In genomic region chr4:173960398-173960797, GRCh38 we compare ENCODE assay signal across 2 cellular contexts.
TF ChIP-seq lines count a peak whose summit lies in the region.

No MANE protein-coding gene starts in this region.

TF ChIP-seq in GM23338, 12 proteins besides CTCF, POLR2A, EP300 and RAD21 (continued from another document):
- TF ChIP-seq, protein P1, sequence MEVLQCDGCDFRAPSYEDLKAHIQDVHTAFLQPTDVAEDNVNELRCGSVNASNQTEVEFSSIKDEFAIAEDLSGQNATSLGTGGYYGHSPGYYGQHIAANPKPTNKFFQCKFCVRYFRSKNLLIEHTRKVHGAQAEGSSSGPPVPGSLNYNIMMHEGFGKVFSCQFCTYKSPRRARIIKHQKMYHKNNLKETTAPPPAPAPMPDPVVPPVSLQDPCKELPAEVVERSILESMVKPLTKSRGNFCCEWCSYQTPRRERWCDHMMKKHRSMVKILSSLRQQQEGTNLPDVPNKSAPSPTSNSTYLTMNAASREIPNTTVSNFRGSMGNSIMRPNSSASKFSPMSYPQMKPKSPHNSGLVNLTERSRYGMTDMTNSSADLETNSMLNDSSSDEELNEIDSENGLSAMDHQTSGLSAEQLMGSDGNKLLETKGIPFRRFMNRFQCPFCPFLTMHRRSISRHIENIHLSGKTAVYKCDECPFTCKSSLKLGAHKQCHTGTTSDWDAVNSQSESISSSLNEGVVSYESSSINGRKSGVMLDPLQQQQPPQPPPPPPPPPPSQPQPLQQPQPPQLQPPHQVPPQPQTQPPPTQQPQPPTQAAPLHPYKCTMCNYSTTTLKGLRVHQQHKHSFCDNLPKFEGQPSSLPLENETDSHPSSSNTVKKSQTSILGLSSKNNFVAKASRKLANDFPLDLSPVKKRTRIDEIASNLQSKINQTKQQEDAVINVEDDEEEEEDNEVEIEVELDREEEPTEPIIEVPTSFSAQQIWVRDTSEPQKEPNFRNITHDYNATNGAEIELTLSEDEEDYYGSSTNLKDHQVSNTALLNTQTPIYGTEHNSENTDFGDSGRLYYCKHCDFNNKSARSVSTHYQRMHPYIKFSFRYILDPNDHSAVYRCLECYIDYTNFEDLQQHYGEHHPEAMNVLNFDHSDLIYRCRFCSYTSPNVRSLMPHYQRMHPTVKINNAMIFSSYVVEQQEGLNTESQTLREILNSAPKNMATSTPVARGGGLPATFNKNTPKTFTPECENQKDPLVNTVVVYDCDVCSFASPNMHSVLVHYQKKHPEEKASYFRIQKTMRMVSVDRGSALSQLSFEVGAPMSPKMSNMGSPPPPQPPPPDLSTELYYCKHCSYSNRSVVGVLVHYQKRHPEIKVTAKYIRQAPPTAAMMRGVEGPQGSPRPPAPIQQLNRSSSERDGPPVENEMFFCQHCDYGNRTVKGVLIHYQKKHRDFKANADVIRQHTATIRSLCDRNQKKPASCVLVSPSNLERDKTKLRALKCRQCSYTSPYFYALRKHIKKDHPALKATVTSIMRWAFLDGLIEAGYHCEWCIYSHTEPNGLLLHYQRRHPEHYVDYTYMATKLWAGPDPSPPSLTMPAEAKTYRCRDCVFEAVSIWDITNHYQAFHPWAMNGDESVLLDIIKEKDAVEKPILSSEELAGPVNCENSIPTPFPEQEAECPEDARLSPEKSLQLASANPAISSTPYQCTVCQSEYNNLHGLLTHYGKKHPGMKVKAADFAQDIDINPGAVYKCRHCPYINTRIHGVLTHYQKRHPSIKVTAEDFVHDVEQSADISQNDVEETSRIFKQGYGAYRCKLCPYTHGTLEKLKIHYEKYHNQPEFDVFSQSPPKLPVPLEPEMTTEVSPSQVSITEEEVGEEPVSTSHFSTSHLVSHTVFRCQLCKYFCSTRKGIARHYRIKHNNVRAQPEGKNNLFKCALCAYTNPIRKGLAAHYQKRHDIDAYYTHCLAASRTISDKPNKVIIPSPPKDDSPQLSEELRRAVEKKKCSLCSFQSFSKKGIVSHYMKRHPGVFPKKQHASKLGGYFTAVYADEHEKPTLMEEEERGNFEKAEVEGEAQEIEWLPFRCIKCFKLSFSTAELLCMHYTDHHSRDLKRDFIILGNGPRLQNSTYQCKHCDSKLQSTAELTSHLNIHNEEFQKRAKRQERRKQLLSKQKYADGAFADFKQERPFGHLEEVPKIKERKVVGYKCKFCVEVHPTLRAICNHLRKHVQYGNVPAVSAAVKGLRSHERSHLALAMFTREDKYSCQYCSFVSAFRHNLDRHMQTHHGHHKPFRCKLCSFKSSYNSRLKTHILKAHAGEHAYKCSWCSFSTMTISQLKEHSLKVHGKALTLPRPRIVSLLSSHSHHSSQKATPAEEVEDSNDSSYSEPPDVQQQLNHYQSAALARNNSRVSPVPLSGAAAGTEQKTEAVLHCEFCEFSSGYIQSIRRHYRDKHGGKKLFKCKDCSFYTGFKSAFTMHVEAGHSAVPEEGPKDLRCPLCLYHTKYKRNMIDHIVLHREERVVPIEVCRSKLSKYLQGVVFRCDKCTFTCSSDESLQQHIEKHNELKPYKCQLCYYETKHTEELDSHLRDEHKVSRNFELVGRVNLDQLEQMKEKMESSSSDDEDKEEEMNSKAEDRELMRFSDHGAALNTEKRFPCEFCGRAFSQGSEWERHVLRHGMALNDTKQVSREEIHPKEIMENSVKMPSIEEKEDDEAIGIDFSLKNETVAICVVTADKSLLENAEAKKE (CRISPR knock-in tag; IDR thresholded peaks at IDR 0.05) = no peak
- no peak for TF ChIP-seq JUNB (IDR thresholded peaks at IDR 0.05; ENCODE audit: unreplicated experiment)
- no peak for TF ChIP-seq EZH2 (IDR thresholded peaks at IDR 0.05; ENCODE audit: low read depth, unreplicated experiment)
- TF ChIP-seq ZNF114 (CRISPR knock-in tag; IDR thresholded peaks at IDR 0.05) = no peak
- no peak for TF ChIP-seq STAT1 (IDR thresholded peaks at IDR 0.05; ENCODE audit: unreplicated experiment)
- TF ChIP-seq ZNF331 (CRISPR knock-in tag; IDR thresholded peaks at IDR 0.05; ENCODE audit: low read depth) = no peak
- no peak for TF ChIP-seq CREB1 (CRISPR knock-in tag; IDR thresholded peaks at IDR 0.05; ENCODE audit: low read depth)
- TF ChIP-seq, protein P2, sequence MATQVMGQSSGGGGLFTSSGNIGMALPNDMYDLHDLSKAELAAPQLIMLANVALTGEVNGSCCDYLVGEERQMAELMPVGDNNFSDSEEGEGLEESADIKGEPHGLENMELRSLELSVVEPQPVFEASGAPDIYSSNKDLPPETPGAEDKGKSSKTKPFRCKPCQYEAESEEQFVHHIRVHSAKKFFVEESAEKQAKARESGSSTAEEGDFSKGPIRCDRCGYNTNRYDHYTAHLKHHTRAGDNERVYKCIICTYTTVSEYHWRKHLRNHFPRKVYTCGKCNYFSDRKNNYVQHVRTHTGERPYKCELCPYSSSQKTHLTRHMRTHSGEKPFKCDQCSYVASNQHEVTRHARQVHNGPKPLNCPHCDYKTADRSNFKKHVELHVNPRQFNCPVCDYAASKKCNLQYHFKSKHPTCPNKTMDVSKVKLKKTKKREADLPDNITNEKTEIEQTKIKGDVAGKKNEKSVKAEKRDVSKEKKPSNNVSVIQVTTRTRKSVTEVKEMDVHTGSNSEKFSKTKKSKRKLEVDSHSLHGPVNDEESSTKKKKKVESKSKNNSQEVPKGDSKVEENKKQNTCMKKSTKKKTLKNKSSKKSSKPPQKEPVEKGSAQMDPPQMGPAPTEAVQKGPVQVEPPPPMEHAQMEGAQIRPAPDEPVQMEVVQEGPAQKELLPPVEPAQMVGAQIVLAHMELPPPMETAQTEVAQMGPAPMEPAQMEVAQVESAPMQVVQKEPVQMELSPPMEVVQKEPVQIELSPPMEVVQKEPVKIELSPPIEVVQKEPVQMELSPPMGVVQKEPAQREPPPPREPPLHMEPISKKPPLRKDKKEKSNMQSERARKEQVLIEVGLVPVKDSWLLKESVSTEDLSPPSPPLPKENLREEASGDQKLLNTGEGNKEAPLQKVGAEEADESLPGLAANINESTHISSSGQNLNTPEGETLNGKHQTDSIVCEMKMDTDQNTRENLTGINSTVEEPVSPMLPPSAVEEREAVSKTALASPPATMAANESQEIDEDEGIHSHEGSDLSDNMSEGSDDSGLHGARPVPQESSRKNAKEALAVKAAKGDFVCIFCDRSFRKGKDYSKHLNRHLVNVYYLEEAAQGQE (IDR thresholded peaks at IDR 0.05; ENCODE audit: unreplicated experiment) = no peak
- no peak for TF ChIP-seq EZH2phosphoT487 (IDR thresholded peaks at IDR 0.05; ENCODE audit: unreplicated experiment)

TF ChIP-seq in WTC11, 78 proteins besides CTCF, POLR2A, EP300 and RAD21 (continued from another document):
- TF ChIP-seq ZMAT4 (CRISPR knock-in tag; IDR thresholded peaks at IDR 0.05) (no peak), ATF1 (CRISPR knock-in tag; IDR thresholded peaks at IDR 0.05) (no peak), MXD4 (CRISPR knock-in tag; IDR thresholded peaks at IDR 0.05; ENCODE audit: borderline replicate concordance) (no peak), FOXK1 (CRISPR knock-in tag; IDR thresholded peaks at IDR 0.05) (no peak), NFE2L1 (CRISPR knock-in tag; IDR thresholded peaks at IDR 0.05) (no peak), TP53 (CRISPR knock-in tag; IDR thresholded peaks at IDR 0.05) (no peak), ZNF396 (CRISPR knock-in tag; IDR thresholded peaks at IDR 0.05; ENCODE audit: borderline replicate concordance) (no peak), SMAD3 (CRISPR knock-in tag; IDR thresholded peaks at IDR 0.05; ENCODE audit: borderline replicate concordance) (no peak), ZNF671 (CRISPR knock-in tag; IDR thresholded peaks at IDR 0.05) (no peak), ESRRA (CRISPR knock-in tag; IDR thresholded peaks at IDR 0.05; ENCODE audit: borderline replicate concordance) (no peak)
- TF ChIP-seq, protein P3, sequence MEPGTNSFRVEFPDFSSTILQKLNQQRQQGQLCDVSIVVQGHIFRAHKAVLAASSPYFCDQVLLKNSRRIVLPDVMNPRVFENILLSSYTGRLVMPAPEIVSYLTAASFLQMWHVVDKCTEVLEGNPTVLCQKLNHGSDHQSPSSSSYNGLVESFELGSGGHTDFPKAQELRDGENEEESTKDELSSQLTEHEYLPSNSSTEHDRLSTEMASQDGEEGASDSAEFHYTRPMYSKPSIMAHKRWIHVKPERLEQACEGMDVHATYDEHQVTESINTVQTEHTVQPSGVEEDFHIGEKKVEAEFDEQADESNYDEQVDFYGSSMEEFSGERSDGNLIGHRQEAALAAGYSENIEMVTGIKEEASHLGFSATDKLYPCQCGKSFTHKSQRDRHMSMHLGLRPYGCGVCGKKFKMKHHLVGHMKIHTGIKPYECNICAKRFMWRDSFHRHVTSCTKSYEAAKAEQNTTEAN (CRISPR knock-in tag; IDR thresholded peaks at IDR 0.05) = no peak
- TF ChIP-seq, protein P4, sequence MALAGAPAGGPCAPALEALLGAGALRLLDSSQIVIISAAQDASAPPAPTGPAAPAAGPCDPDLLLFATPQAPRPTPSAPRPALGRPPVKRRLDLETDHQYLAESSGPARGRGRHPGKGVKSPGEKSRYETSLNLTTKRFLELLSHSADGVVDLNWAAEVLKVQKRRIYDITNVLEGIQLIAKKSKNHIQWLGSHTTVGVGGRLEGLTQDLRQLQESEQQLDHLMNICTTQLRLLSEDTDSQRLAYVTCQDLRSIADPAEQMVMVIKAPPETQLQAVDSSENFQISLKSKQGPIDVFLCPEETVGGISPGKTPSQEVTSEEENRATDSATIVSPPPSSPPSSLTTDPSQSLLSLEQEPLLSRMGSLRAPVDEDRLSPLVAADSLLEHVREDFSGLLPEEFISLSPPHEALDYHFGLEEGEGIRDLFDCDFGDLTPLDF (CRISPR knock-in tag; IDR thresholded peaks at IDR 0.05) = no peak
